In genomic region chr16:83513006-83513755, GRCh38 we compare ENCODE assay signal across 16 cellular contexts.
A peak's percentile ranks its signal among the peaks of the same experiment; 100 is the strongest.
DNase-seq lines count a peak whose midpoint lies in the region; ATAC-seq and TF ChIP-seq lines count a peak whose summit lies in the region.
"Had no signal": no experiment of that assay in that cellular context is flagged by ENCODE, and none has a peak within 500 bp of the region (broad histone marks: within the 10 kb centered on the region; RNA-seq: fewer than 3 reads in every experiment).

No MANE protein-coding gene starts in this region.

- H3K27me3 ChIP-seq in HCT116 (ENCODE audit: insufficient read depth, low read length) (peaks cover 6% of the 10 kb centered on the region; the same call in 1 of the 2 replicates), adipocyte (replicated peaks; ENCODE audit: control insufficient read depth, insufficient read depth, low read length) (no peaks in the 10 kb centered on the region), foreskin keratinocyte (no peaks in the 10 kb centered on the region), adrenal gland (no peaks in the 10 kb centered on the region), upper lobe of right lung (no peaks in the 10 kb centered on the region)
- H3K27me3 ChIP-seq: heart right ventricle had no signal

- TF ChIP-seq POLR2A in HCT116 (IDR thresholded peaks at IDR 0.05; ENCODE audit: borderline replicate concordance, extremely low read depth, insufficient read depth, insufficient read length) (no peak), adrenal gland (IDR thresholded peaks at IDR 0.05) (no peak)

- H3K9ac ChIP-seq in HCT116 (ENCODE audit: low read length) = no peak overlapping the region
- H3K9ac ChIP-seq in adipocyte (ENCODE audit: low read length) = no peak overlapping the region

- no peaks in the 10 kb centered on the region for H3K79me2 ChIP-seq in HCT116 (ENCODE audit: insufficient read depth, low read length)

- no peak overlapping the region for H2AFZ ChIP-seq in HCT116 (ENCODE audit: low read depth, low read length, poor library complexity, severe bottlenecking)

- RAD21 ChIA-PET in HCT116 (lab: Charles Lee; ENCODE audit: low non-redundant PET in 1 of 2, low total read pairs in 2 of 2, uncharacterized antibody in 2 of 2, unreplicated experiment in 2 of 2) = no interaction called here

- CTCF ChIA-PET in HCT116 (lab: Charles Lee) = no interaction called here

- no peak for ATAC-seq in HCT116
- peak; percentile 94 for ATAC-seq in foreskin keratinocyte
- no peak for ATAC-seq in upper lobe of right lung
- ATAC-seq: heart right ventricle had no signal

- no peaks in the 10 kb centered on the region for H3K9me2 ChIP-seq in HCT116 (ENCODE audit: insufficient read depth)

- H3K4me1 ChIP-seq in HCT116 (ENCODE audit: control insufficient read depth in 1 of 2, insufficient read depth in 2 of 2, low read length in 2 of 2) (no peaks in the 10 kb centered on the region), adipocyte (ENCODE audit: control insufficient read depth, insufficient read depth, low read length) (peaks cover 8% of the 10 kb centered on the region), foreskin keratinocyte (no peaks in the 10 kb centered on the region), adrenal gland (replicated peaks in 1 of 2) (no peaks in the 10 kb centered on the region), upper lobe of right lung (no peaks in the 10 kb centered on the region)
- H3K4me1 ChIP-seq: heart right ventricle had no signal

- no peak for TF ChIP-seq RAD21 in HCT116 (IDR thresholded peaks at IDR 0.05; ENCODE audit: low read depth)

- H3K36me3 ChIP-seq in HCT116 (ENCODE audit: control insufficient read depth in 1 of 2, insufficient read depth in 2 of 2, low read length in 2 of 2) (no peaks in the 10 kb centered on the region), adipocyte (ENCODE audit: control insufficient read depth, insufficient read depth, low read length, severe bottlenecking) (no peaks in the 10 kb centered on the region), adrenal gland (replicated peaks in 1 of 2) (no peaks in the 10 kb centered on the region), upper lobe of right lung (no peaks in the 10 kb centered on the region)
- H3K36me3 ChIP-seq: heart right ventricle had no signal

- intact Hi-C loops in HCT116 (cut with micrococcal nuclease) = no loop called here
- intact Hi-C loops in adrenal gland (cut with DNase I) = no loop called here
- intact Hi-C loops in upper lobe of right lung (cut with DNase I) = no loop called here

- WGBS in adrenal gland, 4 donors = 69 to 75% (median 72%) methylated on average over 8 of the region's 8 CpGs

- no peaks in the 10 kb centered on the region for H4K20me1 ChIP-seq in HCT116 (ENCODE audit: insufficient read depth)

- H3K27ac ChIP-seq in HCT116 (ENCODE audit: low read depth, low read length) (no peak overlapping the region), foreskin keratinocyte (peak overlapping the region; percentile 7), adrenal gland (no peak overlapping the region), upper lobe of right lung (no peak overlapping the region)
- H3K27ac ChIP-seq: heart right ventricle had no signal

- H3K4me2 ChIP-seq in HCT116 (ENCODE audit: low read length) = no peak overlapping the region

- H3K4me3 ChIP-seq in HCT116 (replicated peaks in 1 of 2; ENCODE audit: low read depth in 1 of 2, low read length in 2 of 2) (no peak overlapping the region), adipocyte (ENCODE audit: low read length) (no peak overlapping the region), adrenal gland (no peak overlapping the region), upper lobe of right lung (no peak overlapping the region)
- H3K4me3 ChIP-seq: heart right ventricle, lung had no signal

- BruUV-seq in HCT116 (replicated peaks; lab: Mats Ljungman, UMichigan) = no TSS peak

- H3K9me3 ChIP-seq in HCT116 (ENCODE audit: control insufficient read depth in 1 of 2, insufficient read depth in 1 of 2, low read depth in 1 of 2, low read length in 2 of 2) = no peaks in the 10 kb centered on the region
- H3K9me3 ChIP-seq in adipocyte (ENCODE audit: control insufficient read depth, low read length) = peaks cover 6% of the 10 kb centered on the region
- peaks cover 0 to 5% (median 0%) of the 10 kb centered on the region in 3 donors for H3K9me3 ChIP-seq in adrenal gland (replicated peaks in 1 of 3)
- no peaks in the 10 kb centered on the region for H3K9me3 ChIP-seq in upper lobe of right lung

- DNase-seq in AG08395 (ENCODE audit: low spot score) = peak; percentile 93
- no peak for DNase-seq in HCT116 (ENCODE audit: low read depth, low spot score)
- DNase-seq in adipocyte (ENCODE audit: low read depth) = peak; percentile 90
- DNase-seq in foreskin keratinocyte = peak; percentile 47 to 70
- DNase-seq in NCI-H510A (lab: John Stamatoyannopoulos, UW) = no peak
- no peak for DNase-seq in HT-29 (ENCODE audit: low spot score)
- DNase-seq in adrenal gland = no peak
- DNase-seq in upper lobe of right lung = no peak
- DNase-seq: activated CD8-positive, alpha-beta memory T cell treated with anti-CD3 and anti-CD28 coated beads, Interleukin-2, amount 50 U/mL, for 4 hours; caudate nucleus; heart right ventricle; NCI-H1436 treated with DMSO at 0.1 percent for 48 hours; posterior cingulate gyrus; substantia nigra; T-helper 2 cell had no signal

- TF ChIP-seq CTCF in HCT116 (IDR thresholded peaks at IDR 0.05 in 2 of 3, conservative IDR thresholded peaks at IDR 0.05 in 1 of 3; ENCODE audit: borderline replicate concordance in 1 of 3, insufficient read depth in 1 of 3, low read depth in 2 of 3, low read length in 2 of 3) (no peak), foreskin keratinocyte (conservative IDR thresholded peaks at IDR 0.05) (no peak), adrenal gland (IDR thresholded peaks at IDR 0.05) (no peak), upper lobe of right lung (IDR thresholded peaks at IDR 0.05) (no peak)

- POLR2A ChIA-PET in HCT116 (lab: Charles Lee) = no interaction called here

TF ChIP-seq in HCT116, 20 proteins besides CTCF, POLR2A, EP300 and RAD21:
- TF ChIP-seq SIN3A (IDR thresholded peaks at IDR 0.05; ENCODE audit: low read depth) (no peak), ZNF274 (IDR thresholded peaks at IDR 0.05; ENCODE audit: low read depth, low read length) (no peak), FOSL1 (IDR thresholded peaks at IDR 0.05; ENCODE audit: low read depth) (peak; percentile 17; the same call in 1 of the 2 replicates), TCF7L2 (IDR thresholded peaks at IDR 0.05; ENCODE audit: borderline replicate concordance, extremely low read depth, insufficient read depth, insufficient read length) (no peak), YY1 (IDR thresholded peaks at IDR 0.05; ENCODE audit: extremely low read depth, insufficient replicate concordance, low read depth, low read length) (no peak), EGR1 (IDR thresholded peaks at IDR 0.05; ENCODE audit: low read depth) (no peak), ELF1 (IDR thresholded peaks at IDR 0.05; ENCODE audit: borderline replicate concordance, low read depth) (no peak), REST (IDR thresholded peaks at IDR 0.05; ENCODE audit: low read depth) (no peak)

Comparison
In these comparisons a context has a peak if more than half of its experiments do, and no peak if none do; other contexts are left out.
1. DNase-seq: peak in AG08395 (single experiment), adipocyte (single experiment) and foreskin keratinocyte (2 of 2); none in HCT116 (single experiment), NCI-H510A (single experiment), HT-29 (single experiment), adrenal gland (0 of 7) and upper lobe of right lung (single experiment).